2 cellular contexts compared by ENCODE assay signal in genomic region chrX:11968470-11968869, GRCh38.
TF ChIP-seq lines count a peak whose summit lies in the region.

No MANE protein-coding gene starts in this region.

TF ChIP-seq in SK-N-SH, 30 proteins besides CTCF, POLR2A, EP300 and RAD21 (continued from another document):
- TF ChIP-seq ZBTB33 (IDR thresholded peaks at IDR 0.05; ENCODE audit: borderline replicate concordance, low read depth) (no peak), RFX5 (IDR thresholded peaks at IDR 0.05; ENCODE audit: low read length) (no peak), FOSL2 (IDR thresholded peaks at IDR 0.05; ENCODE audit: borderline replicate concordance, low read depth) (no peak), USF1 (IDR thresholded peaks at IDR 0.05; ENCODE audit: borderline replicate concordance, low read depth) (no peak), NRF1 (IDR thresholded peaks at IDR 0.05; ENCODE audit: low read depth, low read length) (no peak), PBX3 (IDR thresholded peaks at IDR 0.05) (no peak), TAF1 (IDR thresholded peaks at IDR 0.05; ENCODE audit: borderline replicate concordance, low read depth, low read length) (no peak), IRF3 (IDR thresholded peaks at IDR 0.05; ENCODE audit: low read depth, low read length) (no peak), CHD2 (IDR thresholded peaks at IDR 0.05; ENCODE audit: low read length, partially characterized antibody) (no peak), ELF1 (IDR thresholded peaks at IDR 0.05) (no peak), JUND (IDR thresholded peaks at IDR 0.05) (no peak), YY1 (IDR thresholded peaks at IDR 0.05; ENCODE audit: low read depth) (no peak)

TF ChIP-seq in SK-N-SH treated with all-trans-retinoic acid at 6 μM for 48 hours, 23 proteins besides CTCF, POLR2A, EP300 and RAD21 (continued from another document):
- TF ChIP-seq PATZ1 (CRISPR knock-in tag; IDR thresholded peaks at IDR 0.05; ENCODE audit: borderline replicate concordance) (no peak), ESRRG (CRISPR knock-in tag; IDR thresholded peaks at IDR 0.05) (no peak), RARB (CRISPR knock-in tag; IDR thresholded peaks at IDR 0.05) (no peak), CREB5 (CRISPR knock-in tag; IDR thresholded peaks at IDR 0.05; ENCODE audit: low read depth) (no peak), POU6F1 (CRISPR knock-in tag; IDR thresholded peaks at IDR 0.05; ENCODE audit: borderline replicate concordance, low read depth) (no peak), BACH2 (CRISPR knock-in tag; IDR thresholded peaks at IDR 0.05; ENCODE audit: borderline replicate concordance) (no peak), TOX (CRISPR knock-in tag; IDR thresholded peaks at IDR 0.05; ENCODE audit: borderline replicate concordance) (no peak), CSDC2 (CRISPR knock-in tag; IDR thresholded peaks at IDR 0.05) (no peak), ZNF565 (CRISPR knock-in tag; conservative IDR thresholded peaks at IDR 0.05; ENCODE audit: low read depth) (no peak), ZNF70 (CRISPR knock-in tag; IDR thresholded peaks at IDR 0.05) (no peak)
